8 cellular contexts compared by ENCODE assay signal in genomic region chr1:2194898-2195673, GRCh38. TPM values are rescaled to one million over a fixed set of nuclear protein-coding genes. Genes with fewer than 3 reads are reported as not detected.
A peak's percentile ranks its signal among the peaks of the same experiment; 100 is the strongest.
DNase-seq lines count a peak whose midpoint lies in the region; TF ChIP-seq lines count a peak whose summit lies in the region.

No MANE protein-coding gene starts in this region.

- no peaks in the 10 kb centered on the region for H3K9me3 Mint-ChIP-seq in activated naive CD4-positive, alpha-beta T cell treated with anti-CD3 and anti-CD28 coated beads for 36 hours

- H3K4me3 Mint-ChIP-seq in activated naive CD4-positive, alpha-beta T cell treated with anti-CD3 and anti-CD28 coated beads for 36 hours = peak overlapping the region; percentile 78

- WGBS in testis, 2 donors = 0 to 3% methylated on average over 8 to 29 of the region's 35 CpGs

- peak overlapping the region; percentile 81 for H3K27ac ChIP-seq in SJSA1
- H3K27ac ChIP-seq in testis = peak overlapping the region; percentile 92 to 93

- H3K4me3 ChIP-seq in LNCaP clone FGC (ENCODE audit: low read depth, low read length) (peak overlapping the region; percentile 61), SJSA1 (peak overlapping the region; percentile 58), testis (peak overlapping the region; percentile 66 to 71)

- CTCF ChIA-PET in activated naive CD4-positive, alpha-beta T cell treated with anti-CD3 and anti-CD28 coated beads for 36 hours (lab: Charles Lee) = interaction anchor here (0.6 to 6.9 kb wide), 37 partner anchors 9 to 392 kb away, joined by 3 to 129 read pairs (median 4); partner anchors contain the start of genes MORN1, PEX10 and RER1

- H3K4me1 ChIP-seq in SJSA1 (replicated peaks) (peaks cover 37% of the 10 kb centered on the region), testis (peaks cover 46% of the 10 kb centered on the region)

- H3K9me3 ChIP-seq in SJSA1 (replicated peaks) (no peaks in the 10 kb centered on the region), testis (no peaks in the 10 kb centered on the region)

- peaks cover 35% of the 10 kb centered on the region for H3K4me1 Mint-ChIP-seq in activated naive CD4-positive, alpha-beta T cell treated with anti-CD3 and anti-CD28 coated beads for 36 hours (ENCODE audit: low read depth)

- H3K27me3 Mint-ChIP-seq in activated naive CD4-positive, alpha-beta T cell treated with anti-CD3 and anti-CD28 coated beads for 36 hours (ENCODE audit: low read depth) = no peaks in the 10 kb centered on the region

- intact Hi-C loops in activated naive CD4-positive, alpha-beta T cell treated with anti-CD3 and anti-CD28 coated beads for 36 hours (cut with micrococcal nuclease) = loop anchor here (1.0 to 5.0 kb wide), 9 partner anchors 37 to 448 kb away; partner anchors contain the start of genes MORN1, PANK4, PEX10 and PRXL2B
- intact Hi-C loops in testis (cut with DNase I; ENCODE audit: low total_unique reads) = loop anchor here (5.0 kb wide), 1 partner anchor 187 kb away; no protein-coding TSS in a partner anchor

- DNase-seq in EL (peak; percentile 89), GOT3 (lab: John Stamatoyannopoulos, UW) (peak; percentile 65), LNCaP clone FGC (ENCODE audit: low read depth) (peak; percentile 56), SJSA1 (ENCODE audit: low read depth in 1 of 2, low spot score in 2 of 2) (peak; percentile 93 to 97), germinal center (ENCODE audit: low spot score) (peak; percentile 90), occipital lobe (lab: John Stamatoyannopoulos, UW) (peak; percentile 76), testis (peak; percentile 89)
- peak; percentile 92 for DNase-seq in activated naive CD4-positive, alpha-beta T cell treated with anti-CD3 and anti-CD28 coated beads for 36 hours

- no peaks in the 10 kb centered on the region for H3K36me3 Mint-ChIP-seq in activated naive CD4-positive, alpha-beta T cell treated with anti-CD3 and anti-CD28 coated beads for 36 hours (ENCODE audit: low read depth)

- TF ChIP-seq POLR2A in testis (IDR thresholded peaks at IDR 0.05) = no peak

- peak; percentile 88 for TF ChIP-seq CTCF in LNCaP clone FGC (IDR thresholded peaks at IDR 0.05; ENCODE audit: control insufficient read depth, extremely low read depth, insufficient read depth)
- peak; percentile 82 to 90 (median 82) for TF ChIP-seq CTCF in testis (IDR thresholded peaks at IDR 0.05)

- no peaks in the 10 kb centered on the region for H3K27me3 ChIP-seq in SJSA1 (replicated peaks)
- no peaks in the 10 kb centered on the region for H3K27me3 ChIP-seq in testis

- peaks cover 24% of the 10 kb centered on the region for H3K36me3 ChIP-seq in SJSA1
- no peaks in the 10 kb centered on the region for H3K36me3 ChIP-seq in testis (ENCODE audit: low read depth, missing control alignments)

- H3K27ac Mint-ChIP-seq in activated naive CD4-positive, alpha-beta T cell treated with anti-CD3 and anti-CD28 coated beads for 36 hours = peak overlapping the region; percentile 93

RNA-seq across cellular contexts. Expression of gene FAAP20, which starts 0.5 kb away (rescaled TPM):
- 39.2 and 48.6 TPM in 2 replicates for total RNA-seq in SJSA1 (2014; rRNA removed; shearing (Covaris generic))
- 10 to 100 TPM; 48.2 to 54.4 TPM for total RNA-seq in activated naive CD4-positive, alpha-beta T cell treated with anti-CD3 and anti-CD28 coated beads for 36 hours
- 20.3 TPM for total RNA-seq in occipital lobe
- total RNA-seq in testis = 10 to 100 TPM; 65.5 to 72.0 TPM
- 72.6 TPM for polyA plus RNA-seq in testis (ENCODE audit: insufficient read depth, low read depth, low replicate concordance)

RNA-seq across cellular contexts. Expression of gene SKI, which starts 33.0 kb away (rescaled TPM):
- 9.6 and 24.3 TPM in 2 replicates for total RNA-seq in SJSA1 (2014; rRNA removed; shearing (Covaris generic))
- 10 to 100 TPM; 25.5 to 26.3 TPM for total RNA-seq in activated naive CD4-positive, alpha-beta T cell treated with anti-CD3 and anti-CD28 coated beads for 36 hours
- 19.3 TPM for total RNA-seq in occipital lobe
- 10 to 100 TPM; 85.7 to 87.1 TPM for total RNA-seq in testis
- polyA plus RNA-seq in testis (ENCODE audit: insufficient read depth, low read depth, low replicate concordance) = 40.2 TPM

Comparison
In these comparisons a context has a peak if more than half of its experiments do, and no peak if none do; other contexts are left out.
1. Peak in every context shown above with its lines: DNase-seq, H3K4me3 ChIP-seq and H3K27ac ChIP-seq.